Comparison of ENCODE assay signal across 8 cellular contexts in genomic region chr2:75710577-75711253, GRCh38. TPM values are rescaled to one million over a fixed set of nuclear protein-coding genes. Genes with fewer than 3 reads are reported as not detected.
A peak's percentile ranks its signal among the peaks of the same experiment; 100 is the strongest.
DNase-seq lines count a peak whose midpoint lies in the region; ATAC-seq, FAIRE-seq and TF ChIP-seq lines count a peak whose summit lies in the region.

Gene GCFC2 (minus strand): TSS chr2:75710915. CDS start chr2:75710855, 60 bp downstream.

- ATAC-seq in GM18870 (IDR thresholded peaks at IDR 0.05; ENCODE audit: unreplicated experiment) (peak; percentile 88), HG03135 (IDR thresholded peaks at IDR 0.05; ENCODE audit: unreplicated experiment) (peak; percentile 95)

- no peaks in the 10 kb centered on the region for H3K9me3 Mint-ChIP-seq in immature natural killer cell

- H3K27ac ChIP-seq in AG04450 (ENCODE audit: low read depth, low read length), result peak within 1 kb of the TSS; percentile 84

- peaks cover 0 to 5% (median under 1%) of the 10 kb centered on the region in 3 donors for H3K36me3 Mint-ChIP-seq in immature natural killer cell

- TF ChIP-seq CTCF in AG04450 (IDR thresholded peaks at IDR 0.05; ENCODE audit: low read depth, low read length) (peak; percentile 47), WI38 (IDR thresholded peaks at IDR 0.05; ENCODE audit: low read depth, low read length) (peak; percentile 27; the same call in 1 of the 2 replicates), bronchial epithelial cell (IDR thresholded peaks at IDR 0.05; ENCODE audit: insufficient read depth, low read length, severe bottlenecking) (peak; percentile 53)

- peak within 1 kb of the TSS; percentile 88 to 93 (median 92) for H3K27ac Mint-ChIP-seq in immature natural killer cell

- H3K4me3 Mint-ChIP-seq in immature natural killer cell, result peak within 1 kb of the TSS; percentile 89 to 92 (median 90)

- H3K27me3 Mint-ChIP-seq in immature natural killer cell (ENCODE audit: low read depth in 3 of 3), result peaks cover 3 to 16% (median 4%) of the 10 kb centered on the region in 3 donors

- H3K4me1 Mint-ChIP-seq in immature natural killer cell, result peaks cover 27 to 41% of the 10 kb centered on the region in 2 donors

- H3K27me3 ChIP-seq in AG04450 (ENCODE audit: control insufficient read depth, insufficient read depth, low read length) (no peaks in the 10 kb centered on the region), bronchial epithelial cell (ENCODE audit: control insufficient read depth, insufficient read depth, low read length) (no peaks in the 10 kb centered on the region)

- CTCF ChIA-PET in AG04450 (lab: Charles Lee), result interaction anchor here (1.1 to 1.6 kb wide), 5 partner anchors 9 to 889 kb away, joined by 3 to 6 read pairs (median 4); no protein-coding TSS in a partner anchor

- POLR2A ChIA-PET in AG04450 (lab: Yijun Ruan, JAX), result interaction anchor here (1.3 kb wide), 1 partner anchor 64 kb away, joined by 4 read pairs; the partner anchor contains the start of gene MRPL19

- no peaks in the 10 kb centered on the region for H3K36me3 ChIP-seq in bronchial epithelial cell (ENCODE audit: control insufficient read depth, insufficient read depth, low read length)

- H3K9me3 ChIP-seq in AG04450 (ENCODE audit: control insufficient read depth, insufficient read depth, low read length), result peaks cover 5% of the 10 kb centered on the region; the same call in 1 of the 2 replicates

- no peak for FAIRE-seq in bronchial epithelial cell (lab: Jason Lieb, UNC)

- H3K4me3 ChIP-seq in AG04450 (ENCODE audit: low read depth, low read length) (peak within 1 kb of the TSS; percentile 72), WI38 (ENCODE audit: low read depth, low read length) (peak within 1 kb of the TSS; percentile 78), bronchial epithelial cell (ENCODE audit: low read depth, low read length) (peak within 1 kb of the TSS; percentile 84)

- DNase-seq in AG04450 (ENCODE audit: low read depth, low spot score) (peak; percentile 51), NCI-H2196 (lab: John Stamatoyannopoulos, UW; ENCODE audit: unreplicated experiment) (peak; percentile 78), bronchial epithelial cell (ENCODE audit: low read depth) (peak; percentile 72), immature natural killer cell (peak; percentile 83 to 85 (median 85))
- peak; percentile 73 to 79 for DNase-seq in stimulated activated CD4-positive, alpha-beta T cell treated with anti-CD3 and anti-CD28 coated beads, Interleukin-12 subunit alpha, Interleukin-12 subunit beta, amount 100 ng/mL, for 24 hours (ENCODE audit: low read depth in 2 of 2)

RNA-seq across cellular contexts. Expression of gene GCFC2, which starts in this region (rescaled TPM):
- 14.3 and 16.8 TPM in 2 replicates for polyA plus RNA-seq in AG04450 (2011; rRNA removed)
- 4.8 and 9.0 TPM in 2 replicates for polyA minus RNA-seq in AG04450 (2011; rRNA and poly(A)+ RNA removed)
- 10.0 and 14.0 TPM in 2 replicates for total RNA-seq in bronchial epithelial cell
- polyA plus RNA-seq in immature natural killer cell, result 10 to 100 TPM; 20.3 to 22.0 (median 21.7) TPM

Comparison
In these comparisons a context has a peak if more than half of its experiments do, and no peak if none do; other contexts are left out.
1. Peak in every context shown above with its lines: DNase-seq, ATAC-seq, H3K4me3 ChIP-seq and H3K27ac ChIP-seq.